In genomic region chr5:179227578-179228311, GRCh38 we compare ENCODE assay signal across 16 cellular contexts.
DNase-seq lines count a peak whose midpoint lies in the region; ATAC-seq, FAIRE-seq and TF ChIP-seq lines count a peak whose summit lies in the region.
"Had no signal": no experiment of that assay in that cellular context is flagged by ENCODE, and none has a peak within 500 bp of the region (broad histone marks: within the 10 kb centered on the region; RNA-seq: fewer than 3 reads in every experiment).

No MANE protein-coding gene starts in this region.

- no peak overlapping the region for H4K8ac ChIP-seq in mesenchymal stem cell (ENCODE audit: low read length)

- H2AFZ ChIP-seq in mesenchymal stem cell (ENCODE audit: low read depth, low read length): no peak overlapping the region
- H2AFZ ChIP-seq: GM23248, parathyroid adenoma had no signal

- peak; percentile 16 for DNase-seq in NT2/D1 (ENCODE audit: low read depth, low spot score)
- DNase-seq in mesenchymal stem cell: no peak
- DNase-seq in spleen: peak; percentile 69
- DNase-seq in GM12892 (ENCODE audit: insufficient read length): no peak
- no peak for DNase-seq in NCI-H2171 (lab: John Stamatoyannopoulos, UW)
- DNase-seq in pons (ENCODE audit: low spot score): no peak
- no peak for DNase-seq in stimulated activated CD4-positive, alpha-beta T cell treated with anti-CD3 and anti-CD28 coated beads, Interleukin-4, amount 100 ng/mL, for 4 hours
- DNase-seq: activated CD4-positive, CD25-positive, alpha-beta regulatory T cell treated with anti-CD3 and anti-CD28 coated beads, Interleukin-2, amount 50 U/mL, for 72 hours; EL; GM23248; NCI-H1417 treated with DMSO at 0.1 percent for 48 hours; NCI-H226; NK-92 treated with Interleukin-12 subunit alpha and Interleukin-12 subunit beta, amount 100 ng/mL, for 24 hours had no signal

- no peak overlapping the region for H3K4ac ChIP-seq in mesenchymal stem cell (ENCODE audit: low read depth in 1 of 2, low read length in 2 of 2)

- no peak overlapping the region for H3K18ac ChIP-seq in mesenchymal stem cell (ENCODE audit: low read depth in 1 of 2, low read length in 2 of 2)

- TF ChIP-seq CTCF in gastroesophageal sphincter (IDR thresholded peaks at IDR 0.05) (no peak), spleen (IDR thresholded peaks at IDR 0.05 in 8 of 11, conservative IDR thresholded peaks at IDR 0.05 in 3 of 11) (no peak)

- no peak overlapping the region for H2BK120ac ChIP-seq in mesenchymal stem cell (ENCODE audit: low read depth, low read length)

- intact Hi-C loops in spleen (cut with DNase I; ENCODE audit: low total_unique reads): no loop called here

- FAIRE-seq in GM12892 (lab: Jason Lieb, UNC): no peak

- H3K14ac ChIP-seq in mesenchymal stem cell (ENCODE audit: low read length in 2 of 2): peak overlapping the region in 1 of 2 experiments; percentile 80

- H2BK5ac ChIP-seq in mesenchymal stem cell (ENCODE audit: low read depth, low read length, poor library complexity, severe bottlenecking): no peak overlapping the region

- H3K27me3 ChIP-seq in NT2/D1 (ENCODE audit: insufficient read depth, insufficient read length): no peaks in the 10 kb centered on the region
- H3K27me3 ChIP-seq in gastroesophageal sphincter: no peaks in the 10 kb centered on the region
- H3K27me3 ChIP-seq in mesenchymal stem cell (ENCODE audit: control insufficient read depth in 1 of 2, insufficient read depth in 1 of 2, low read length in 2 of 2): no peaks in the 10 kb centered on the region
- H3K27me3 ChIP-seq in spleen (replicated peaks in 1 of 7): no peaks in the 10 kb centered on the region
- H3K27me3 ChIP-seq: body of pancreas had no signal

- H3K4me2 ChIP-seq in mesenchymal stem cell (ENCODE audit: low read length, poor library complexity, severe bottlenecking): no peak overlapping the region

- peak; percentile 32 for ATAC-seq in gastroesophageal sphincter
- ATAC-seq: body of pancreas had no signal

- H3K23ac ChIP-seq in mesenchymal stem cell (ENCODE audit: low read length in 2 of 2): no peak overlapping the region

- no peak overlapping the region for H4K91ac ChIP-seq in mesenchymal stem cell (ENCODE audit: low read length)

- H3K27ac ChIP-seq in gastroesophageal sphincter (no peak overlapping the region), mesenchymal stem cell (ENCODE audit: low read length, poor library complexity, severe bottlenecking) (no peak overlapping the region), spleen (no peak overlapping the region)
- H3K27ac ChIP-seq: body of pancreas, GM23248, parathyroid adenoma had no signal

- H3K36me3 ChIP-seq in NT2/D1 (ENCODE audit: insufficient read depth, insufficient read length, low read length): no peaks in the 10 kb centered on the region
- no peaks in the 10 kb centered on the region for H3K36me3 ChIP-seq in gastroesophageal sphincter
- H3K36me3 ChIP-seq in mesenchymal stem cell (ENCODE audit: control insufficient read depth in 1 of 2, insufficient read depth in 2 of 2, low read depth in 1 of 2, low read length in 2 of 2): peaks cover 0 to 41% of the 10 kb centered on the region in 2 experiments
- H3K36me3 ChIP-seq in spleen: peaks cover 0 to 4% (median 0%) of the 10 kb centered on the region in 6 donors

- H3K79me1 ChIP-seq in mesenchymal stem cell (replicated peaks; ENCODE audit: low read length, poor library complexity, severe bottlenecking): no peaks in the 10 kb centered on the region

- H2BK12ac ChIP-seq in mesenchymal stem cell (ENCODE audit: low read length in 2 of 2): no peak overlapping the region

- H3K9ac ChIP-seq in NT2/D1 (ENCODE audit: insufficient read length, low read depth): peak overlapping the region; percentile 51
- peak overlapping the region; percentile 28 for H3K9ac ChIP-seq in mesenchymal stem cell (ENCODE audit: low read length)
- H3K9ac ChIP-seq: GM23248, parathyroid adenoma had no signal

- no peak overlapping the region for H2AK5ac ChIP-seq in mesenchymal stem cell (ENCODE audit: low read length, severe bottlenecking)

- no peak for TF ChIP-seq POLR2A in gastroesophageal sphincter (IDR thresholded peaks at IDR 0.05)
- no peak for TF ChIP-seq POLR2A in spleen (IDR thresholded peaks at IDR 0.05)
- no peak for TF ChIP-seq POLR2A in GM12892 (IDR thresholded peaks at IDR 0.05; ENCODE audit: low read depth, low read length)

- H2BK15ac ChIP-seq in mesenchymal stem cell (ENCODE audit: low read depth, poor library complexity, severe bottlenecking): no peak overlapping the region

- TF ChIP-seq EP300 in gastroesophageal sphincter (IDR thresholded peaks at IDR 0.05): no peak

- WGBS in gastroesophageal sphincter (ENCODE audit: low coverage in 1 of 2), 2 donors: 52 to 78% methylated on average over 5 to 7 of the region's 17 CpGs
- WGBS in mesenchymal stem cell: 76% methylated on average over 17 of the region's 17 CpGs
- 68 to 81% (median 78%) methylated on average over 17 of the region's 17 CpGs for WGBS in spleen, 5 donors

- H3K9me3 ChIP-seq in NT2/D1 (ENCODE audit: insufficient read depth, low read length) (peaks cover 17% of the 10 kb centered on the region; the same call in 1 of the 2 replicates), gastroesophageal sphincter (no peaks in the 10 kb centered on the region), mesenchymal stem cell (ENCODE audit: control insufficient read depth, low read length) (no peaks in the 10 kb centered on the region), spleen (peaks cover 0 to 19% (median 11%) of the 10 kb centered on the region in 8 donors)

- no peak overlapping the region for H3K4me3 ChIP-seq in NT2/D1 (ENCODE audit: insufficient read length, low read depth)
- no peak overlapping the region for H3K4me3 ChIP-seq in gastroesophageal sphincter
- no peak overlapping the region for H3K4me3 ChIP-seq in mesenchymal stem cell (ENCODE audit: insufficient read depth in 1 of 2, low read depth in 1 of 2, low read length in 2 of 2)
- no peak overlapping the region for H3K4me3 ChIP-seq in spleen
- H3K4me3 ChIP-seq: body of pancreas, GM23248 had no signal

- H3K4me1 ChIP-seq in NT2/D1 (ENCODE audit: insufficient read depth, insufficient read length) (peaks cover 13% of the 10 kb centered on the region), gastroesophageal sphincter (peaks cover 0 to 9% (median 0%) of the 10 kb centered on the region in 3 donors), mesenchymal stem cell (ENCODE audit: control insufficient read depth, insufficient read depth, low read depth, low read length) (no peaks in the 10 kb centered on the region), spleen (peaks cover 0 to 21% (median 3%) of the 10 kb centered on the region in 6 donors)
- H3K4me1 ChIP-seq: body of pancreas, parathyroid adenoma had no signal

Comparison
In these comparisons a context has a peak if more than half of its experiments do, and no peak if none do; other contexts are left out.
1. DNase-seq: peak in NT2/D1 (single experiment) and spleen (single experiment); none in mesenchymal stem cell (single experiment), GM12892 (single experiment), NCI-H2171 (single experiment), pons (single experiment) and stimulated activated CD4-positive, alpha-beta T cell treated with anti-CD3 and anti-CD28 coated beads, Interleukin-4, amount 100 ng/mL, for 4 hours (0 of 2).